Comparison of ENCODE assay signal across 24 cellular contexts in the genomic region with DNA sequence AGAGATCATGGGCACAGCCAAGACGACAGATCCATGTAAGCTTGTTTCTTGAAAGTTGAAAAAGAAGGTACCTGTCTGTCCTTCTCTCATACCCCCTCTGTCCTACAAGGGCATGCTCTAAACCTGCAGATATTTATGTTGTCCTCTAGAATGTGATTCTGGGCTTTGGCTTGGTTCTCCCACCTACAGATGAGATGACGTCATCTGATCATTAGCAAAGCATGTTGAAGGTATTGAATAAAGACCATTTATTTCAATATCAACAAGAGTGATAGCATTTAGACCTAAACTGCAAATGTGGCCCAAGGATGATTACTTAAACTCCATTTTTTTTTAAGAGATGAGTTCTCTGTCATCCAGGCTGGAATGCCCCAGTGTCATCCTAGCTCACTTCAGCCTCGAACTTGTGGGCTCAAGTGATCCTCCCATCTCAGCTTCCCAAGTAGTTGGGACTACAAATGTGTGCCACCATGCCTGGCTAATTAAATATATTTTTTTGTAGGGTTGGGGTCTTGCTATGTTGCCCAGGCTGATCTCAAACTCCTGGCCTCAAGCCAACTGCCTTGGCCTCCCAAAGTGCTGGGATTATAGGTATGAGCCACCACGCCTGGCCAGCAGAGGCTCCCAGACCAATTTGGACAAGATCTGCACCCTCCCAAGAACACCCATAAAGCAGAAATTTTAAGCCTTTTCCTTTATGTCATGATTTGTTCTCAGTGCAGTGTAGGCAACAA.
DNase-seq lines count a peak whose midpoint lies in the region; ATAC-seq and TF ChIP-seq lines count a peak whose summit lies in the region.
"Had no signal": no experiment of that assay in that cellular context is flagged by ENCODE, and none has a peak within 500 bp of the region (broad histone marks: within the 10 kb centered on the region; RNA-seq: fewer than 3 reads in every experiment).

No MANE protein-coding gene starts in this region.

- peaks cover 25% of the 10 kb centered on the region for H3K27me3 Mint-ChIP-seq in activated CD4-positive, alpha-beta memory T cell treated with anti-CD3 and anti-CD28 coated beads for 36 hours
- H3K27me3 Mint-ChIP-seq in activated T-cell treated with anti-CD3 and anti-CD28 coated beads, Interleukin-2, amount 50 U/mL, for 4 hours (ENCODE audit: low read depth), result peaks cover 30% of the 10 kb centered on the region

- intact Hi-C loops in PC-3 (cut with micrococcal nuclease), result no loop called here
- intact Hi-C loops in activated CD4-positive, alpha-beta memory T cell treated with anti-CD3 and anti-CD28 coated beads for 36 hours (cut with micrococcal nuclease), result no loop called here

- in situ Hi-C loops in brain microvascular endothelial cell (cut with HindIII; ENCODE audit: low pct_ligation_motif_present, low sequenced_read_pairs), result no loop called here

- no peak overlapping the region for H3K4me3 Mint-ChIP-seq in activated CD4-positive, alpha-beta memory T cell treated with anti-CD3 and anti-CD28 coated beads for 36 hours
- no peak overlapping the region for H3K4me3 Mint-ChIP-seq in activated T-cell treated with anti-CD3 and anti-CD28 coated beads, Interleukin-2, amount 50 U/mL, for 4 hours
- H3K4me3 Mint-ChIP-seq: CD14-positive monocyte; CD8-positive, alpha-beta memory T cell had no signal

- H3K4me1 ChIP-seq in HEK293 (ENCODE audit: control insufficient read depth, insufficient read depth, low read length) (no peaks in the 10 kb centered on the region), PC-3 (ENCODE audit: insufficient read depth, low read length) (peaks cover 25% of the 10 kb centered on the region), suprapubic skin (peaks cover 19% of the 10 kb centered on the region)

- DNase-seq in PC-3, result no peak
- DNase-seq in brain microvascular endothelial cell, result no peak
- DNase-seq in suprapubic skin (ENCODE audit: low spot score in 2 of 2), result no peak
- no peak for DNase-seq in ureter (ENCODE audit: low spot score)
- no peak for DNase-seq in activated CD4-positive, alpha-beta memory T cell treated with anti-CD3 and anti-CD28 coated beads for 36 hours
- DNase-seq in activated T-cell treated with anti-CD3 and anti-CD28 coated beads, Interleukin-2, amount 50 U/mL, for 4 hours, result no peak
- DNase-seq: CD8-positive, alpha-beta memory T cell; DMS 273 treated with DMSO at 0.1 percent for 48 hours; DMS79; GF-D8; H7; Kasumi-1; NCI-H1105 treated with DMSO at 0.1 percent for 48 hours; NCI-H1930; NCI-H2107; NCI-H446; NCI-H524 treated with DMSO at 0.1 percent for 48 hours; NCI-H774; SHP77; T-helper 1 cell had no signal

- H3F3A ChIP-seq in PC-3 (ENCODE audit: low read length, unreplicated experiment), result no peaks in the 10 kb centered on the region

- H2AFZ ChIP-seq in PC-3 (ENCODE audit: low read length), result no peak overlapping the region
- H2AFZ ChIP-seq: GM23248, PC-9 had no signal

- no peak overlapping the region for H3K4me2 ChIP-seq in PC-3 (ENCODE audit: low read length)

- BruUV-seq in PC-3 (replicated peaks; lab: Mats Ljungman, UMichigan), result no TSS peak

- no peak overlapping the region for H3K27ac ChIP-seq in HEK293 (ENCODE audit: extremely low read depth, low read depth, low read length)
- H3K27ac ChIP-seq in PC-3 (ENCODE audit: low read length), result 0 out of 2 replicates have a peak overlapping the region, but pooled peaks have one; percentile 30
- H3K27ac ChIP-seq in brain microvascular endothelial cell, result no peak overlapping the region
- peak overlapping the region; percentile 22 for H3K27ac ChIP-seq in suprapubic skin
- H3K27ac ChIP-seq: GM23248, PC-9 had no signal

- POLR2A ChIA-PET in HEK293 (lab: Yijun Ruan, JAX), result interaction anchor here (0.6 kb wide), 1 partner anchor 49 kb away, joined by 4 read pairs; no protein-coding TSS in a partner anchor
- POLR2A ChIA-PET in PC-3 (lab: Charles Lee; ENCODE audit: unreplicated experiment), result no interaction called here
- POLR2A ChIA-PET in activated CD4-positive, alpha-beta memory T cell treated with anti-CD3 and anti-CD28 coated beads for 36 hours (lab: Charles Lee), result no interaction called here

- H4K20me1 ChIP-seq in PC-3 (ENCODE audit: low read length), result no peaks in the 10 kb centered on the region

- H3K36me3 ChIP-seq in HEK293 (ENCODE audit: control insufficient read depth in 2 of 2, insufficient read depth in 1 of 2, low read length in 2 of 2) (no peaks in the 10 kb centered on the region), PC-3 (ENCODE audit: low read depth, low read length) (no peaks in the 10 kb centered on the region), brain microvascular endothelial cell (replicated peaks) (peaks cover 10% of the 10 kb centered on the region), suprapubic skin (no peaks in the 10 kb centered on the region)

- no peak for TF ChIP-seq EP300 in suprapubic skin (IDR thresholded peaks at IDR 0.05)

- TF ChIP-seq CTCF in HEK293 (tag by site-specific recombination; IDR thresholded peaks at IDR 0.05) (no peak), PC-3 (conservative IDR thresholded peaks at IDR 0.05; ENCODE audit: low read depth, low read length) (no peak), brain microvascular endothelial cell (IDR thresholded peaks at IDR 0.05; ENCODE audit: low read depth, low read length, missing control alignments) (peak; percentile 2), suprapubic skin (IDR thresholded peaks at IDR 0.05) (no peak)

- no peaks in the 10 kb centered on the region for H3K9me2 ChIP-seq in PC-3 (replicated peaks; ENCODE audit: low read length)

- H3K9ac ChIP-seq in PC-3 (ENCODE audit: low read length), result peak overlapping the region; percentile 12; the same call in 1 of the 2 replicates
- H3K9ac ChIP-seq: GM23248 had no signal

- no peaks in the 10 kb centered on the region for H3K9me3 Mint-ChIP-seq in activated CD4-positive, alpha-beta memory T cell treated with anti-CD3 and anti-CD28 coated beads for 36 hours
- H3K9me3 Mint-ChIP-seq in activated T-cell treated with anti-CD3 and anti-CD28 coated beads, Interleukin-2, amount 50 U/mL, for 4 hours, result no peaks in the 10 kb centered on the region

- no peaks in the 10 kb centered on the region for H3K4me1 Mint-ChIP-seq in activated CD4-positive, alpha-beta memory T cell treated with anti-CD3 and anti-CD28 coated beads for 36 hours (ENCODE audit: low read depth)
- H3K4me1 Mint-ChIP-seq in activated T-cell treated with anti-CD3 and anti-CD28 coated beads, Interleukin-2, amount 50 U/mL, for 4 hours (ENCODE audit: low read depth), result no peaks in the 10 kb centered on the region
- H3K4me1 Mint-ChIP-seq: CD8-positive, alpha-beta memory T cell had no signal

- H3K79me2 ChIP-seq in PC-3 (ENCODE audit: low read length), result no peaks in the 10 kb centered on the region

- WGBS in suprapubic skin, result 91% methylated on average over 4 of the region's 4 CpGs

- H3K27me3 ChIP-seq in PC-3 (ENCODE audit: low read length) (no peaks in the 10 kb centered on the region), brain microvascular endothelial cell (replicated peaks) (no peaks in the 10 kb centered on the region), suprapubic skin (no peaks in the 10 kb centered on the region)

- TF ChIP-seq POLR2A in suprapubic skin (IDR thresholded peaks at IDR 0.05), result no peak

- no peak overlapping the region for H3K4me3 ChIP-seq in HEK293 (ENCODE audit: low read depth, low read length)
- no peak overlapping the region for H3K4me3 ChIP-seq in PC-3 (ENCODE audit: low read length)
- H3K4me3 ChIP-seq in brain microvascular endothelial cell (ENCODE audit: low read depth, low read length), result no peak overlapping the region
- no peak overlapping the region for H3K4me3 ChIP-seq in suprapubic skin
- H3K4me3 ChIP-seq: GM23248, PC-9 had no signal

- H3K27ac Mint-ChIP-seq in activated CD4-positive, alpha-beta memory T cell treated with anti-CD3 and anti-CD28 coated beads for 36 hours, result no peak overlapping the region
- H3K27ac Mint-ChIP-seq: CD8-positive, alpha-beta memory T cell had no signal

- ATAC-seq in PC-3, result no peak
- ATAC-seq in activated T-cell treated with anti-CD3 and anti-CD28 coated beads, Interleukin-2, amount 50 U/mL, for 4 hours, result no peak

- no peaks in the 10 kb centered on the region for H3K9me3 ChIP-seq in HEK293 (ENCODE audit: control insufficient read depth, insufficient read depth, low read depth, low read length)
- H3K9me3 ChIP-seq in PC-3 (ENCODE audit: low read length), result no peaks in the 10 kb centered on the region
- H3K9me3 ChIP-seq in suprapubic skin, result no peaks in the 10 kb centered on the region

- no peaks in the 10 kb centered on the region for H3K36me3 Mint-ChIP-seq in activated CD4-positive, alpha-beta memory T cell treated with anti-CD3 and anti-CD28 coated beads for 36 hours
- H3K36me3 Mint-ChIP-seq in activated T-cell treated with anti-CD3 and anti-CD28 coated beads, Interleukin-2, amount 50 U/mL, for 4 hours (ENCODE audit: insufficient read depth), result no peaks in the 10 kb centered on the region
- H3K36me3 Mint-ChIP-seq: CD14-positive monocyte; CD8-positive, alpha-beta memory T cell had no signal

- CTCF ChIA-PET in HEK293 (lab: Yijun Ruan, JAX), result interaction anchor here (0.6 to 1.4 kb wide), 2 partner anchors 9 to 64 kb away, joined by 3 to 5 read pairs; no protein-coding TSS in a partner anchor
- CTCF ChIA-PET in PC-3 (lab: Charles Lee), result no interaction called here
- CTCF ChIA-PET in activated CD4-positive, alpha-beta memory T cell treated with anti-CD3 and anti-CD28 coated beads for 36 hours (lab: Charles Lee), result interaction anchor here (1.5 kb wide), 1 partner anchor 16 kb away, joined by 3 read pairs; no protein-coding TSS in a partner anchor

TF ChIP-seq in HEK293, 187 proteins besides CTCF, POLR2A, EP300 and RAD21:
- TF ChIP-seq ZNF792 (tag by site-specific recombination; IDR thresholded peaks at IDR 0.05) (no peak), ZNF121 (tag by site-specific recombination; IDR thresholded peaks at IDR 0.05) (peak; percentile 69; the same call in 1 of the 2 replicates), ZNF580 (tag by site-specific recombination; IDR thresholded peaks at IDR 0.05) (no peak), ZBTB7A (tag by site-specific recombination; IDR thresholded peaks at IDR 0.05; ENCODE audit: low read depth) (no peak)
- TF ChIP-seq, protein P1, sequence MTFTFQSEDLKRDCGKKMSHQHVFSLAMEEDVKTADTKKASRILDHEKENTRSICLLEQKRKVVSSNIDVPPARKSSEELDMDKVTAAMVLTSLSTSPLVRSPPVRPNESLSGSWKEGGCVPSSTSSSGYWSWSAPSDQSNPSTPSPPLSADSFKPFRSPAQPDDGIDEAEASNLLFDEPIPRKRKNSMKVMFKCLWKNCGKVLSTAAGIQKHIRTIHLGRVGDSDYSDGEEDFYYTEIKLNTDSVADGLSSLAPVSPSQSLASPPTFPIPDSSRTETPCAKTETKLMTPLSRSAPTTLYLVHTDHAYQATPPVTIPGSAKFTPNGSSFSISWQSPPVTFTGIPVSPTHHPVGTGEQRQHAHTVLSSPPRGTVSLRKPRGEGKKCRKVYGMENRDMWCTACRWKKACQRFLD (tag by site-specific recombination; IDR thresholded peaks at IDR 0.05), result no peak
TF ChIP-seq in HEK293: peak in this region for 1.

Comparison
In these comparisons a context has a peak if more than half of its experiments do, and no peak if none do; other contexts are left out.
1. H3K27ac ChIP-seq: peak in PC-3 (single experiment) and suprapubic skin (single experiment); none in HEK293 (single experiment) and brain microvascular endothelial cell (single experiment).